In genomic region chr16:2212362-2213324, GRCh38 we compare ENCODE assay signal across 6 cellular contexts. TPM values are rescaled to one million over a fixed set of nuclear protein-coding genes. Genes with fewer than 3 reads are reported as not detected.
DNase-seq lines count a peak whose midpoint lies in the region; FAIRE-seq and TF ChIP-seq lines count a peak whose summit lies in the region.

No MANE protein-coding gene starts in this region.

- POLR2A ChIA-PET in endothelial cell of umbilical vein (lab: Charles Lee) = interaction anchor here (2.1 kb wide), 1 partner anchor 57 kb away, joined by 9 read pairs; the partner anchor contains the start of gene TRAF7

- peak overlapping the region; percentile 86 for H3K4me2 ChIP-seq in endothelial cell of umbilical vein (ENCODE audit: insufficient read depth, low read length)

- 93% methylated on average over 19 of the region's 19 CpGs for WGBS in thymus

- no peaks in the 10 kb centered on the region for H3K9me3 Mint-ChIP-seq in activated naive CD4-positive, alpha-beta T cell treated with anti-CD3 and anti-CD28 coated beads, Interleukin-2, amount 10 ng/mL, durations not matched to agents 7 days and 5 days

- H3K4me1 ChIP-seq in endothelial cell of umbilical vein (ENCODE audit: control insufficient read depth, extremely low read depth, insufficient read depth, low read length) (peaks cover 15% of the 10 kb centered on the region), thymus (ENCODE audit: control insufficient read depth, insufficient read depth, low read length) (peaks cover 12% of the 10 kb centered on the region)

- no peak for DNase-seq in activated naive CD4-positive, alpha-beta T cell treated with anti-CD3 and anti-CD28 coated beads, Interleukin-2, amount 10 ng/mL, durations not matched to agents 7 days and 5 days
- no peak for DNase-seq in activated naive CD4-positive, alpha-beta T cell treated with Interleukin-2 at 50 U/mL for 16 hours
- DNase-seq in endothelial cell of umbilical vein (ENCODE audit: low read depth, low spot score) = no peak
- no peak for DNase-seq in NCI-H2081 (lab: John Stamatoyannopoulos, UW)
- DNase-seq in NCI-H1105 treated with DMSO at 0.1 percent for 48 hours (lab: John Stamatoyannopoulos, UW) = no peak

- H3K27me3 ChIP-seq in endothelial cell of umbilical vein (ENCODE audit: control insufficient read depth in 2 of 2, insufficient read depth in 2 of 2, low read length in 2 of 2) (no peaks in the 10 kb centered on the region), thymus (ENCODE audit: control insufficient read depth, insufficient read depth) (no peaks in the 10 kb centered on the region)

- peaks cover 25% of the 10 kb centered on the region for H3K79me2 ChIP-seq in endothelial cell of umbilical vein (ENCODE audit: control insufficient read depth, insufficient read depth, low read length)

- H3K36me3 ChIP-seq in endothelial cell of umbilical vein (ENCODE audit: control insufficient read depth in 2 of 2, extremely low read depth in 1 of 2, insufficient read depth in 2 of 2, low read length in 2 of 2) = peaks cover 0 to 15% of the 10 kb centered on the region in 2 experiments
- peaks cover 40% of the 10 kb centered on the region for H3K36me3 ChIP-seq in thymus (ENCODE audit: control insufficient read depth, insufficient read depth)

- H3K9me1 ChIP-seq in endothelial cell of umbilical vein (replicated peaks; ENCODE audit: control insufficient read depth, extremely low read depth, insufficient read depth, low read length) = no peaks in the 10 kb centered on the region

- TF ChIP-seq POLR2A in endothelial cell of umbilical vein (IDR thresholded peaks at IDR 0.05; ENCODE audit: low read depth, low read length) = peak; percentile 23

- TF ChIP-seq CTCF in endothelial cell of umbilical vein (IDR thresholded peaks at IDR 0.05; ENCODE audit: extremely low read depth in 1 of 2, insufficient read depth in 1 of 2, low read depth in 1 of 2, low read length in 2 of 2) = no peak

- H3K4me1 Mint-ChIP-seq in activated naive CD4-positive, alpha-beta T cell treated with anti-CD3 and anti-CD28 coated beads, Interleukin-2, amount 10 ng/mL, durations not matched to agents 7 days and 5 days = peaks cover 33% of the 10 kb centered on the region

- no peaks in the 10 kb centered on the region for H4K20me1 ChIP-seq in endothelial cell of umbilical vein (replicated peaks; ENCODE audit: control insufficient read depth, extremely low read depth, insufficient read depth, low read length)

- FAIRE-seq in endothelial cell of umbilical vein (lab: Jason Lieb, UNC) = peak; percentile 54

- intact Hi-C loops in endothelial cell of umbilical vein (cut with micrococcal nuclease) = no loop called here

- H3K4me3 Mint-ChIP-seq in activated naive CD4-positive, alpha-beta T cell treated with anti-CD3 and anti-CD28 coated beads, Interleukin-2, amount 10 ng/mL, durations not matched to agents 7 days and 5 days = peak overlapping the region; percentile 76

- H3K9me3 ChIP-seq in endothelial cell of umbilical vein (replicated peaks; ENCODE audit: control insufficient read depth, insufficient read depth, low read length) (no peaks in the 10 kb centered on the region), thymus (ENCODE audit: control insufficient read depth) (no peaks in the 10 kb centered on the region)

- H3K4me3 ChIP-seq in endothelial cell of umbilical vein (replicated peaks in 1 of 3; ENCODE audit: insufficient read depth in 1 of 3, low read depth in 1 of 3, low read length in 3 of 3) (peak overlapping the region in 2 of 3 experiments; percentile 58 to 74), thymus (ENCODE audit: low read length) (peak overlapping the region; percentile 68)

- peak overlapping the region; percentile 29 for H3K9ac ChIP-seq in endothelial cell of umbilical vein (replicated peaks; ENCODE audit: extremely low read depth, insufficient read depth, low read length)

- H3K27ac ChIP-seq in endothelial cell of umbilical vein (ENCODE audit: insufficient read depth, low read depth, low read length) = no peak overlapping the region
- H3K27ac ChIP-seq in thymus (ENCODE audit: low read depth) = no peak overlapping the region

- dilution Hi-C loops in endothelial cell of umbilical vein (cut with MboI; ENCODE audit: extremely low pct_ligation_motif_present, low sequenced_read_pairs) = no loop called here

- CTCF ChIA-PET in activated naive CD4-positive, alpha-beta T cell treated with anti-CD3 and anti-CD28 coated beads, Interleukin-2, amount 10 ng/mL, durations not matched to agents 7 days and 5 days (lab: Charles Lee) = no interaction called here
- CTCF ChIA-PET in endothelial cell of umbilical vein (lab: Charles Lee) = no interaction called here

- no TSS peak for BruUV-seq in endothelial cell of umbilical vein (replicated peaks; lab: Mats Ljungman, UMichigan)

- H3K36me3 Mint-ChIP-seq in activated naive CD4-positive, alpha-beta T cell treated with anti-CD3 and anti-CD28 coated beads, Interleukin-2, amount 10 ng/mL, durations not matched to agents 7 days and 5 days = peaks cover 7% of the 10 kb centered on the region

- H3K27me3 Mint-ChIP-seq in activated naive CD4-positive, alpha-beta T cell treated with anti-CD3 and anti-CD28 coated beads, Interleukin-2, amount 10 ng/mL, durations not matched to agents 7 days and 5 days = no peaks in the 10 kb centered on the region

- no peak overlapping the region for H2AFZ ChIP-seq in endothelial cell of umbilical vein (ENCODE audit: low read depth, low read length)

- H3K27ac Mint-ChIP-seq in activated naive CD4-positive, alpha-beta T cell treated with anti-CD3 and anti-CD28 coated beads, Interleukin-2, amount 10 ng/mL, durations not matched to agents 7 days and 5 days = peak overlapping the region; percentile 85

TF ChIP-seq in endothelial cell of umbilical vein, 7 proteins besides CTCF, POLR2A, EP300 and RAD21:
- TF ChIP-seq POLR2AphosphoS5 (IDR thresholded peaks at IDR 0.05; ENCODE audit: insufficient read depth, low read depth, low read length) (peak; percentile 41), JUN (IDR thresholded peaks at IDR 0.05; ENCODE audit: borderline replicate concordance, insufficient read depth, insufficient read length, low read depth) (no peak), MYC (IDR thresholded peaks at IDR 0.05; ENCODE audit: low read depth, low read length) (no peak)
- TF ChIP-seq, protein P1, sequence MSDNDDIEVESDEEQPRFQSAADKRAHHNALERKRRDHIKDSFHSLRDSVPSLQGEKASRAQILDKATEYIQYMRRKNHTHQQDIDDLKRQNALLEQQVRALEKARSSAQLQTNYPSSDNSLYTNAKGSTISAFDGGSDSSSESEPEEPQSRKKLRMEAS (IDR thresholded peaks at IDR 0.05; ENCODE audit: insufficient read depth, insufficient read length) = no peak

RNA-seq across cellular contexts. Expression of gene BRICD5, which starts 2.0 kb away (rescaled TPM):
- total RNA-seq in endothelial cell of umbilical vein = 8.4 and 10.2 TPM in 2 replicates
- polyA plus RNA-seq in endothelial cell of umbilical vein = 5.6 and 9.3 TPM in 2 replicates
- polyA plus RNA-seq in endothelial cell of umbilical vein (2011; cell fraction: cytosol; rRNA removed) = 0.74 and 1.7 TPM in 2 replicates
- polyA plus RNA-seq in endothelial cell of umbilical vein (2011; cell fraction: nucleus; rRNA removed) = 36.8 and 41.2 TPM in 2 replicates
- 3.4 and 7.5 TPM in 2 replicates for polyA plus RNA-seq in endothelial cell of umbilical vein (2012)
- 1.2 and 1.4 TPM in 2 replicates for polyA minus RNA-seq in endothelial cell of umbilical vein
- polyA minus RNA-seq in endothelial cell of umbilical vein (2011; cell fraction: cytosol; rRNA and poly(A)+ RNA removed) = 2.0 TPM
- 3.2 and 5.7 TPM in 2 replicates for polyA minus RNA-seq in endothelial cell of umbilical vein (2011; cell fraction: nucleus; rRNA and poly(A)+ RNA removed)
- 21.3 TPM for polyA plus RNA-seq in thymus

RNA-seq across cellular contexts. Expression of gene PGP, which starts 2.0 kb away (rescaled TPM):
- 29.6 and 32.0 TPM in 2 replicates for total RNA-seq in endothelial cell of umbilical vein
- 28.5 and 40.0 TPM in 2 replicates for polyA plus RNA-seq in endothelial cell of umbilical vein
- polyA plus RNA-seq in endothelial cell of umbilical vein (2011; cell fraction: cytosol; rRNA removed) = 14.1 and 17.3 TPM in 2 replicates
- 32.2 and 39.9 TPM in 2 replicates for polyA plus RNA-seq in endothelial cell of umbilical vein (2011; cell fraction: nucleus; rRNA removed)
- polyA plus RNA-seq in endothelial cell of umbilical vein (2012) = 18.9 and 19.2 TPM in 2 replicates
- 7.7 and 8.7 TPM in 2 replicates for polyA minus RNA-seq in endothelial cell of umbilical vein
- polyA minus RNA-seq in endothelial cell of umbilical vein (2011; cell fraction: cytosol; rRNA and poly(A)+ RNA removed) = 25.3 TPM
- 8.5 and 13.8 TPM in 2 replicates for polyA minus RNA-seq in endothelial cell of umbilical vein (2011; cell fraction: nucleus; rRNA and poly(A)+ RNA removed)
- polyA plus RNA-seq in thymus = 12.9 TPM

RNA-seq across cellular contexts. Expression of gene MLST8, which starts 7.4 kb away (rescaled TPM):
- total RNA-seq in endothelial cell of umbilical vein = 36.9 and 37.0 TPM in 2 replicates
- polyA plus RNA-seq in endothelial cell of umbilical vein = 129 and 181 TPM in 2 replicates
- polyA plus RNA-seq in endothelial cell of umbilical vein (2011; cell fraction: cytosol; rRNA removed) = 71.5 and 92.6 TPM in 2 replicates
- polyA plus RNA-seq in endothelial cell of umbilical vein (2011; cell fraction: nucleus; rRNA removed) = 102 and 105 TPM in 2 replicates
- 45.6 and 48.9 TPM in 2 replicates for polyA plus RNA-seq in endothelial cell of umbilical vein (2012)
- 67.2 and 72.7 TPM in 2 replicates for polyA minus RNA-seq in endothelial cell of umbilical vein
- 69.1 TPM for polyA minus RNA-seq in endothelial cell of umbilical vein (2011; cell fraction: cytosol; rRNA and poly(A)+ RNA removed)
- polyA minus RNA-seq in endothelial cell of umbilical vein (2011; cell fraction: nucleus; rRNA and poly(A)+ RNA removed) = 35.5 and 46.6 TPM in 2 replicates
- polyA plus RNA-seq in thymus = 34.6 TPM

RNA-seq across cellular contexts. Expression of gene E4F1, which starts 10.7 kb away (rescaled TPM):
- total RNA-seq in endothelial cell of umbilical vein = 31.9 and 32.7 TPM in 2 replicates
- 28.6 and 40.8 TPM in 2 replicates for polyA plus RNA-seq in endothelial cell of umbilical vein
- 15.3 and 21.3 TPM in 2 replicates for polyA plus RNA-seq in endothelial cell of umbilical vein (2011; cell fraction: cytosol; rRNA removed)
- polyA plus RNA-seq in endothelial cell of umbilical vein (2011; cell fraction: nucleus; rRNA removed) = 113 and 122 TPM in 2 replicates
- polyA plus RNA-seq in endothelial cell of umbilical vein (2012) = 13.4 and 18.2 TPM in 2 replicates
- polyA minus RNA-seq in endothelial cell of umbilical vein = 13.7 and 16.1 TPM in 2 replicates
- polyA minus RNA-seq in endothelial cell of umbilical vein (2011; cell fraction: cytosol; rRNA and poly(A)+ RNA removed) = 15.4 TPM
- polyA minus RNA-seq in endothelial cell of umbilical vein (2011; cell fraction: nucleus; rRNA and poly(A)+ RNA removed) = 17.1 and 38.4 TPM in 2 replicates
- polyA plus RNA-seq in thymus = 42.3 TPM

RNA-seq across cellular contexts. Expression of gene CASKIN1, which starts 16.2 kb away (rescaled TPM):
- 0.35 and 0.58 TPM in 2 replicates for total RNA-seq in endothelial cell of umbilical vein
- 0.10 and 0.11 TPM in 2 replicates for polyA plus RNA-seq in endothelial cell of umbilical vein
- polyA plus RNA-seq in endothelial cell of umbilical vein (2011; cell fraction: cytosol; rRNA removed) = 0.01 and 0.23 TPM in 2 replicates
- polyA plus RNA-seq in endothelial cell of umbilical vein (2011; cell fraction: nucleus; rRNA removed) = 0.41 and 0.68 TPM in 2 replicates
- polyA plus RNA-seq in endothelial cell of umbilical vein (2012) = 0.08 and 0.27 TPM in 2 replicates
- 0.12 and 0.68 TPM in 2 replicates for polyA minus RNA-seq in endothelial cell of umbilical vein
- not detected for polyA minus RNA-seq in endothelial cell of umbilical vein (2011; cell fraction: cytosol; rRNA and poly(A)+ RNA removed)
- polyA minus RNA-seq in endothelial cell of umbilical vein (2011; cell fraction: nucleus; rRNA and poly(A)+ RNA removed) = 0.53 TPM in 1 of 2 replicates, not detected in the other
- 0.48 TPM for polyA plus RNA-seq in thymus
